In the genomic region with DNA sequence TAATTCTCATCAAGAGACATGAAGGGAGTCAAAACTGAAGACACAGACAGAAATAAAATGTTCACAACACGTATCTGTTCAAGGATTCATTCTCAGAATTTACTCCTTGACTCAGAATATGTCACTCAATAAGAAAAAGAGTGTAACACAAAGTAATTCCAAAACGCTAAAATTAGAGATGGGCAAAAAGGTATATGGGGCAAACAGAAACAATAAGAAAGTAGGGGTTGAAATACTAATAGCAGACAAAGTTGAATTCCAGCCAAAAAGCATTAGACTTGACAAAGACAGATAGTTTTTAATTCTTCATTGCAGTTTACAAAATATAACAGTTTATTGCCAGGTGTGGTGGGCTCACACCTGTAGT, we compare ENCODE assay signal across 24 cellular contexts.
"Had no signal": no experiment of that assay in that cellular context is flagged by ENCODE, and none has a peak within 500 bp of the region (broad histone marks: within the 10 kb centered on the region; RNA-seq: fewer than 3 reads in every experiment).

No MANE protein-coding gene starts in this region.

- H3K27me3 ChIP-seq: colonic mucosa, esophagus muscularis mucosa, foreskin keratinocyte, gastroesophageal sphincter, heart left ventricle, hepatocyte, left lung had no signal

- H3K9me3 ChIP-seq: colonic mucosa, esophagus muscularis mucosa, gastroesophageal sphincter, heart left ventricle, left lung, lower lobe of right lung, mucosa of descending colon had no signal

- H3K27me3 Mint-ChIP-seq: dendritic cell treated with granulocyte-macrophage colony-stimulating factor and Interleukin-4, amounts not matched to agents 40 ng/mL and 50 ng/mL, for 4 days; effector memory CD8-positive, alpha-beta T cell; naive thymus-derived CD8-positive, alpha-beta T cell had no signal

- H3K27ac ChIP-seq: colonic mucosa, esophagus muscularis mucosa, foreskin keratinocyte, gastroesophageal sphincter, heart left ventricle, hepatocyte, left lung, lower lobe of right lung had no signal

- H3K4me1 ChIP-seq: colonic mucosa, esophagus muscularis mucosa, gastroesophageal sphincter, heart left ventricle had no signal

- H3K4me3 ChIP-seq: colonic mucosa, esophagus muscularis mucosa, gastroesophageal sphincter, heart left ventricle, hepatocyte, left lung, lower lobe of right lung, mucosa of descending colon had no signal

- H3K4me3 Mint-ChIP-seq: dendritic cell treated with granulocyte-macrophage colony-stimulating factor and Interleukin-4, amounts not matched to agents 40 ng/mL and 50 ng/mL, for 4 days; effector memory CD8-positive, alpha-beta T cell; endodermal cell; mesothelial cell of epicardium; naive B cell; naive thymus-derived CD8-positive, alpha-beta T cell had no signal

- H2AFZ ChIP-seq: hepatocyte had no signal

- DNase-seq: colonic mucosa; cortex of kidney; effector CD8-positive, alpha-beta T cell; effector memory CD8-positive, alpha-beta T cell; foreskin keratinocyte; heart left ventricle; left cardiac atrium; left ventricle myocardium superior; lower lobe of right lung; mesenchymal stem cell; mucosa of descending colon; naive B cell; naive thymus-derived CD8-positive, alpha-beta T cell had no signal

- H3K79me2 ChIP-seq: hepatocyte had no signal

- ATAC-seq: effector memory CD8-positive, alpha-beta T cell; foreskin keratinocyte; gastroesophageal sphincter; heart left ventricle; left cardiac atrium; left lung; left ventricle myocardium superior; lower lobe of right lung; mucosa of descending colon; naive thymus-derived CD8-positive, alpha-beta T cell had no signal

- H3K36me3 Mint-ChIP-seq: naive B cell had no signal

- H3K4me2 ChIP-seq: hepatocyte had no signal

- H3K36me3 ChIP-seq: colonic mucosa, esophagus muscularis mucosa, gastroesophageal sphincter, heart left ventricle, left lung, lower lobe of right lung had no signal

- H3K4me1 Mint-ChIP-seq: endodermal cell had no signal

- H3K27ac Mint-ChIP-seq: dendritic cell treated with granulocyte-macrophage colony-stimulating factor and Interleukin-4, amounts not matched to agents 40 ng/mL and 50 ng/mL, for 4 days; effector memory CD8-positive, alpha-beta T cell; endodermal cell; mesothelial cell of epicardium; naive B cell; naive thymus-derived CD8-positive, alpha-beta T cell had no signal

- FAIRE-seq: endometrium, frontal cortex, islet of Langerhans, keratinocyte had no signal

- H3K9me3 Mint-ChIP-seq: effector memory CD8-positive, alpha-beta T cell; endodermal cell; naive thymus-derived CD8-positive, alpha-beta T cell had no signal
